Comparison of ENCODE assay signal across 2 cellular contexts in genomic region chr15:45384700-45385099, GRCh38.
TF ChIP-seq lines count a peak whose summit lies in the region.

No MANE protein-coding gene starts in this region.

TF ChIP-seq in HepG2, 621 proteins besides CTCF, POLR2A, EP300 and RAD21 (continues in another document):
- TF ChIP-seq POGZ (CRISPR knock-in tag; IDR thresholded peaks at IDR 0.05) (0 out of 2 replicates have a peak, but pooled peaks have one; percentile 33), ZNF746 (CRISPR knock-in tag; IDR thresholded peaks at IDR 0.05) (no peak), ZSCAN25 (CRISPR knock-in tag; IDR thresholded peaks at IDR 0.05) (no peak), ZFP91 (CRISPR knock-in tag; IDR thresholded peaks at IDR 0.05; ENCODE audit: borderline replicate concordance) (no peak), MED1 (CRISPR knock-in tag; IDR thresholded peaks at IDR 0.05) (0 out of 2 replicates have a peak, but pooled peaks have one; percentile 16), KLF13 (CRISPR knock-in tag; IDR thresholded peaks at IDR 0.05) (no peak), PAWR (CRISPR knock-in tag; IDR thresholded peaks at IDR 0.05; ENCODE audit: borderline replicate concordance) (no peak), SOX6 (IDR thresholded peaks at IDR 0.05) (no peak), SOX6 (CRISPR knock-in tag; IDR thresholded peaks at IDR 0.05) (0 out of 2 replicates have a peak, but pooled peaks have one; percentile 41), SAP130 (CRISPR knock-in tag; IDR thresholded peaks at IDR 0.05; ENCODE audit: low read depth) (0 out of 2 replicates have a peak, but pooled peaks have one; percentile 22), CBFB (CRISPR knock-in tag; IDR thresholded peaks at IDR 0.05) (no peak), ZNF547 (CRISPR knock-in tag; IDR thresholded peaks at IDR 0.05) (no peak), CEBPZ (IDR thresholded peaks at IDR 0.05; ENCODE audit: low read length) (no peak), NR2F6 (IDR thresholded peaks at IDR 0.05) (no peak), NR2F6 (CRISPR knock-in tag; IDR thresholded peaks at IDR 0.05) (peak; percentile 19; the same call in 1 of the 2 replicates), PPARG (CRISPR knock-in tag; conservative IDR thresholded peaks at IDR 0.05) (no peak), PRDM10 (CRISPR knock-in tag; IDR thresholded peaks at IDR 0.05; ENCODE audit: low read depth) (no peak), ZKSCAN5 (CRISPR knock-in tag; IDR thresholded peaks at IDR 0.05) (no peak), ZNF562 (CRISPR knock-in tag; IDR thresholded peaks at IDR 0.05; ENCODE audit: borderline replicate concordance) (no peak), ZFP82 (CRISPR knock-in tag; IDR thresholded peaks at IDR 0.05; ENCODE audit: borderline replicate concordance) (no peak), PAX8 (CRISPR knock-in tag; IDR thresholded peaks at IDR 0.05; ENCODE audit: borderline replicate concordance) (no peak)

TF ChIP-seq in K562, 482 proteins besides CTCF, POLR2A, EP300 and RAD21:
- peak; percentile 33; the same call in 1 of the 2 replicates for TF ChIP-seq ATF3 (IDR thresholded peaks at IDR 0.05)
- TF ChIP-seq ATF3 (CRISPR knock-in tag; conservative IDR thresholded peaks at IDR 0.05), result no peak
- TF ChIP-seq GABPB1 (CRISPR knock-in tag; IDR thresholded peaks at IDR 0.05), result no peak
- TF ChIP-seq SMARCE1 (IDR thresholded peaks at IDR 0.05), result no peak
- TF ChIP-seq TBP (optimal IDR thresholded peaks at IDR 0.05; ENCODE audit: low read depth, low read length), result no peak
- no peak for TF ChIP-seq JUND (IDR thresholded peaks at IDR 0.05; ENCODE audit: borderline replicate concordance, low read depth, low read length)
- peak; percentile 62; the same call in 1 of the 3 replicates for TF ChIP-seq JUND (tag; IDR thresholded peaks at IDR 0.05; ENCODE audit: borderline replicate concordance, low read depth, low read length)
- TF ChIP-seq NCOA2 (IDR thresholded peaks at IDR 0.05; ENCODE audit: partially characterized antibody in 2 of 2), result no peak
- no peak for TF ChIP-seq BRCA1 (IDR thresholded peaks at IDR 0.05)
- TF ChIP-seq BRCA1 (CRISPR knock-in tag; IDR thresholded peaks at IDR 0.05), result no peak
- no peak for TF ChIP-seq RERE (CRISPR knock-in tag; IDR thresholded peaks at IDR 0.05; ENCODE audit: borderline replicate concordance)
- TF ChIP-seq, protein P1, sequence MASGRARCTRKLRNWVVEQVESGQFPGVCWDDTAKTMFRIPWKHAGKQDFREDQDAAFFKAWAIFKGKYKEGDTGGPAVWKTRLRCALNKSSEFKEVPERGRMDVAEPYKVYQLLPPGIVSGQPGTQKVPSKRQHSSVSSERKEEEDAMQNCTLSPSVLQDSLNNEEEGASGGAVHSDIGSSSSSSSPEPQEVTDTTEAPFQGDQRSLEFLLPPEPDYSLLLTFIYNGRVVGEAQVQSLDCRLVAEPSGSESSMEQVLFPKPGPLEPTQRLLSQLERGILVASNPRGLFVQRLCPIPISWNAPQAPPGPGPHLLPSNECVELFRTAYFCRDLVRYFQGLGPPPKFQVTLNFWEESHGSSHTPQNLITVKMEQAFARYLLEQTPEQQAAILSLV (tag; IDR thresholded peaks at IDR 0.05), result no peak
- no peak for TF ChIP-seq MAFF (IDR thresholded peaks at IDR 0.05; ENCODE audit: low read length)
- TF ChIP-seq ZNF232 (CRISPR knock-in tag; IDR thresholded peaks at IDR 0.05), result no peak
- 0 out of 2 replicates have a peak, but pooled peaks have one; percentile 36 for TF ChIP-seq ATF7 (IDR thresholded peaks at IDR 0.05)
- TF ChIP-seq MCM3 (IDR thresholded peaks at IDR 0.05), result no peak
- no peak for TF ChIP-seq STAT5B (CRISPR knock-in tag; IDR thresholded peaks at IDR 0.05)
